8 cellular contexts compared by ENCODE assay signal in genomic region chr9:97109194-97109811, GRCh38.
DNase-seq lines count a peak whose midpoint lies in the region; ATAC-seq and TF ChIP-seq lines count a peak whose summit lies in the region.

No MANE protein-coding gene starts in this region.

- H3K4me1 Mint-ChIP-seq in activated CD8-positive, alpha-beta memory T cell treated with anti-CD3 and anti-CD28 coated beads, Interleukin-2, amount 10 ng/mL, durations not matched to agents 7 days and 5 days, result no peaks in the 10 kb centered on the region

- no peaks in the 10 kb centered on the region for H3K36me3 ChIP-seq in spleen

- WGBS in spleen, 5 donors, result 25 to 33% (median 28%) methylated on average over 4 of the region's 4 CpGs

- DNase-seq in activated CD8-positive, alpha-beta memory T cell treated with anti-CD3 and anti-CD28 coated beads, Interleukin-2, amount 10 ng/mL, durations not matched to agents 7 days and 5 days, result peak; percentile 57
- DNase-seq in activated CD8-positive, alpha-beta memory T cell treated with anti-CD3 and anti-CD28 coated beads for 24 hours, result no peak
- DNase-seq in NCI-H146 (lab: John Stamatoyannopoulos, UW) (peak; percentile 60), activated T-cell treated with anti-CD3 and anti-CD28 coated beads for 48 hours (ENCODE audit: low read depth) (peak; percentile 17), left ventricle myocardium superior (peak; percentile 37), spleen (no peak)
- peak in 3 of 4 experiments; percentile 4 to 26 (median 7) for DNase-seq in stimulated activated CD4-positive, alpha-beta T cell treated with anti-CD3 and anti-CD28 coated beads, Interleukin-1b, Interleukin-23, amount 100 ng/mL, for 24 hours (ENCODE audit: low read depth in 4 of 4, low spot score in 1 of 4)

- H3K27me3 Mint-ChIP-seq in activated CD8-positive, alpha-beta memory T cell treated with anti-CD3 and anti-CD28 coated beads, Interleukin-2, amount 10 ng/mL, durations not matched to agents 7 days and 5 days, result peaks cover 6% of the 10 kb centered on the region

- H3K27me3 ChIP-seq in spleen (replicated peaks in 1 of 7), result peaks cover 0 to 4% (median 0%) of the 10 kb centered on the region in 7 donors

- no peak overlapping the region for H3K4me3 ChIP-seq in spleen

- peak; percentile 58 for ATAC-seq in activated CD8-positive, alpha-beta memory T cell treated with anti-CD3 and anti-CD28 coated beads, Interleukin-2, amount 10 ng/mL, durations not matched to agents 7 days and 5 days
- ATAC-seq in left ventricle myocardium superior, result peak; percentile 68
- no peak for ATAC-seq in HG03175 (IDR thresholded peaks at IDR 0.05; ENCODE audit: unreplicated experiment)

- TF ChIP-seq CTCF in spleen (IDR thresholded peaks at IDR 0.05 in 8 of 11, conservative IDR thresholded peaks at IDR 0.05 in 3 of 11), result peak in 1 of 11 experiments; percentile 12

- TF ChIP-seq POLR2A in spleen (IDR thresholded peaks at IDR 0.05), result no peak

- H3K27ac Mint-ChIP-seq in activated CD8-positive, alpha-beta memory T cell treated with anti-CD3 and anti-CD28 coated beads, Interleukin-2, amount 10 ng/mL, durations not matched to agents 7 days and 5 days, result no peak overlapping the region

- H3K36me3 Mint-ChIP-seq in activated CD8-positive, alpha-beta memory T cell treated with anti-CD3 and anti-CD28 coated beads, Interleukin-2, amount 10 ng/mL, durations not matched to agents 7 days and 5 days, result no peaks in the 10 kb centered on the region

- no peak overlapping the region for H3K4me3 Mint-ChIP-seq in activated CD8-positive, alpha-beta memory T cell treated with anti-CD3 and anti-CD28 coated beads, Interleukin-2, amount 10 ng/mL, durations not matched to agents 7 days and 5 days

- no peaks in the 10 kb centered on the region for H3K4me1 ChIP-seq in spleen

- no peak overlapping the region for H3K27ac ChIP-seq in spleen

- CTCF ChIA-PET in activated CD8-positive, alpha-beta memory T cell treated with anti-CD3 and anti-CD28 coated beads, Interleukin-2, amount 10 ng/mL, durations not matched to agents 7 days and 5 days (lab: Charles Lee), result interaction anchor here (1.4 kb wide), 1 partner anchor 252 kb away, joined by 4 read pairs; no protein-coding TSS in a partner anchor

- intact Hi-C loops in left ventricle myocardium superior (cut with micrococcal nuclease) (loop anchor here (5.0 kb wide), 1 partner anchor 252 kb away; no protein-coding TSS in a partner anchor), spleen (cut with DNase I; ENCODE audit: low total_unique reads) (no loop called here)

- peaks cover 0 to 5% (median 0%) of the 10 kb centered on the region in 8 donors for H3K9me3 ChIP-seq in spleen

- no peaks in the 10 kb centered on the region for H3K9me3 Mint-ChIP-seq in activated CD8-positive, alpha-beta memory T cell treated with anti-CD3 and anti-CD28 coated beads, Interleukin-2, amount 10 ng/mL, durations not matched to agents 7 days and 5 days (ENCODE audit: low read depth)

Comparison
In these comparisons a context has a peak if more than half of its experiments do, and no peak if none do; other contexts are left out.
1. DNase-seq: peak in activated CD8-positive, alpha-beta memory T cell treated with anti-CD3 and anti-CD28 coated beads, Interleukin-2, amount 10 ng/mL, durations not matched to agents 7 days and 5 days (single experiment), NCI-H146 (single experiment), activated T-cell treated with anti-CD3 and anti-CD28 coated beads for 48 hours (single experiment), left ventricle myocardium superior (single experiment) and stimulated activated CD4-positive, alpha-beta T cell treated with anti-CD3 and anti-CD28 coated beads, Interleukin-1b, Interleukin-23, amount 100 ng/mL, for 24 hours (3 of 4); none in activated CD8-positive, alpha-beta memory T cell treated with anti-CD3 and anti-CD28 coated beads for 24 hours (single experiment) and spleen (single experiment).